ENCODE assay signal across 9 cellular contexts in genomic region chr21:36150192-36150711, GRCh38. TPM values are rescaled to one million over a fixed set of nuclear protein-coding genes. Genes with fewer than 3 reads are reported as not detected.
DNase-seq lines count a peak whose midpoint lies in the region; ATAC-seq, FAIRE-seq and TF ChIP-seq lines count a peak whose summit lies in the region.
"Had no signal": no experiment of that assay in that cellular context is flagged by ENCODE, and none has a peak within 500 bp of the region (broad histone marks: within the 10 kb centered on the region; RNA-seq: fewer than 3 reads in every experiment).

No MANE protein-coding gene starts in this region.

- H3K36me3 Mint-ChIP-seq in activated naive CD4-positive, alpha-beta T cell treated with anti-CD3 and anti-CD28 coated beads for 36 hours (ENCODE audit: low read depth), result peaks cover 3% of the 10 kb centered on the region
- H3K36me3 Mint-ChIP-seq in astrocyte (ENCODE audit: low read depth, unreplicated experiment) (peaks cover 4% of the 10 kb centered on the region), mesothelial cell of epicardium (no peaks in the 10 kb centered on the region)

- H3K4me1 ChIP-seq in Loucy (ENCODE audit: insufficient read depth, low read length, poor library complexity, severe bottlenecking), result peaks cover 14% of the 10 kb centered on the region
- H3K4me1 ChIP-seq in astrocyte (ENCODE audit: insufficient read depth, low read length), result peaks cover 10% of the 10 kb centered on the region

- no peaks in the 10 kb centered on the region for H4K20me1 ChIP-seq in Loucy (ENCODE audit: insufficient read depth, low read length, poor library complexity, severe bottlenecking)
- H4K20me1 ChIP-seq in astrocyte (ENCODE audit: insufficient read depth, low read length), result no peaks in the 10 kb centered on the region

- H3K9me3 ChIP-seq in Loucy (ENCODE audit: insufficient read depth, low read depth, low read length) (no peaks in the 10 kb centered on the region), astrocyte (ENCODE audit: insufficient read depth, low read depth, low read length) (no peaks in the 10 kb centered on the region)

- no peaks in the 10 kb centered on the region for H3K9me3 Mint-ChIP-seq in activated naive CD4-positive, alpha-beta T cell treated with anti-CD3 and anti-CD28 coated beads for 36 hours
- no peaks in the 10 kb centered on the region for H3K9me3 Mint-ChIP-seq in astrocyte (ENCODE audit: unreplicated experiment)
- H3K9me3 Mint-ChIP-seq in mesothelial cell of epicardium, result peaks cover 5% of the 10 kb centered on the region
- H3K9me3 Mint-ChIP-seq: activated T-cell treated with anti-CD3 and anti-CD28 coated beads, Interleukin-2, amount 50 U/mL, for 72 hours had no signal

- H3K4me1 Mint-ChIP-seq in activated naive CD4-positive, alpha-beta T cell treated with anti-CD3 and anti-CD28 coated beads for 36 hours (ENCODE audit: low read depth), result peaks cover 29% of the 10 kb centered on the region
- H3K4me1 Mint-ChIP-seq in astrocyte (ENCODE audit: low read depth, unreplicated experiment), result peaks cover 7% of the 10 kb centered on the region
- peaks cover 4% of the 10 kb centered on the region for H3K4me1 Mint-ChIP-seq in mesothelial cell of epicardium

- no peaks in the 10 kb centered on the region for H3K27me3 Mint-ChIP-seq in activated naive CD4-positive, alpha-beta T cell treated with anti-CD3 and anti-CD28 coated beads for 36 hours (ENCODE audit: low read depth)
- H3K27me3 Mint-ChIP-seq in astrocyte (ENCODE audit: low read depth, unreplicated experiment) (no peaks in the 10 kb centered on the region), mesothelial cell of epicardium (ENCODE audit: low read depth) (peaks cover 3% of the 10 kb centered on the region)

- H3F3A ChIP-seq in Loucy (ENCODE audit: low read depth), result no peaks in the 10 kb centered on the region

- H3K36me3 ChIP-seq in Loucy (ENCODE audit: insufficient read depth, low read length) (no peaks in the 10 kb centered on the region), astrocyte (ENCODE audit: insufficient read depth, low read length) (no peaks in the 10 kb centered on the region)

- H3K79me2 ChIP-seq in Loucy (ENCODE audit: insufficient read depth, low read length) (no peaks in the 10 kb centered on the region), astrocyte (ENCODE audit: insufficient read depth, low read length) (no peaks in the 10 kb centered on the region)

- H3K9ac ChIP-seq in Loucy (ENCODE audit: low read depth, low read length, poor library complexity, severe bottlenecking) (peak overlapping the region; percentile 62), astrocyte (ENCODE audit: low read length) (no peak overlapping the region)

- peak overlapping the region; percentile 59 for H3K27ac Mint-ChIP-seq in activated naive CD4-positive, alpha-beta T cell treated with anti-CD3 and anti-CD28 coated beads for 36 hours
- H3K27ac Mint-ChIP-seq in astrocyte (ENCODE audit: unreplicated experiment) (no peak overlapping the region), mesothelial cell of epicardium (peak overlapping the region; percentile 78)
- H3K27ac Mint-ChIP-seq: activated T-cell treated with anti-CD3 and anti-CD28 coated beads, Interleukin-2, amount 50 U/mL, for 72 hours had no signal

- H3K9me2 ChIP-seq in Loucy (replicated peaks; ENCODE audit: low read depth, low read length), result no peaks in the 10 kb centered on the region

- TF ChIP-seq CTCF in Loucy (conservative IDR thresholded peaks at IDR 0.05; ENCODE audit: low read length), result no peak
- TF ChIP-seq CTCF in astrocyte (IDR thresholded peaks at IDR 0.05; ENCODE audit: insufficient read depth, low read depth, low read length), result no peak
- no peak for TF ChIP-seq CTCF in mesothelial cell of epicardium (IDR thresholded peaks at IDR 0.05; ENCODE audit: unreplicated experiment)

- peak overlapping the region; percentile 39 for H3K4me3 ChIP-seq in Loucy (ENCODE audit: low read length, poor library complexity, severe bottlenecking)
- no peak overlapping the region for H3K4me3 ChIP-seq in astrocyte (ENCODE audit: insufficient read depth, low read depth, low read length)

- no peak for ATAC-seq in HG02571 (IDR thresholded peaks at IDR 0.05; ENCODE audit: unreplicated experiment)

- peak; percentile 58 for FAIRE-seq in astrocyte (lab: Jason Lieb, UNC)

- H3K27ac ChIP-seq in astrocyte (ENCODE audit: low read depth, low read length), result no peak overlapping the region

- intact Hi-C loops in activated naive CD4-positive, alpha-beta T cell treated with anti-CD3 and anti-CD28 coated beads for 36 hours (cut with micrococcal nuclease), result loop anchor here (5.0 kb wide), 1 partner anchor 437 kb away; no protein-coding TSS in a partner anchor

- CTCF ChIA-PET in activated naive CD4-positive, alpha-beta T cell treated with anti-CD3 and anti-CD28 coated beads for 36 hours (lab: Charles Lee), result interaction anchor here (0.6 to 6.5 kb wide), 10 partner anchors 10 to 267 kb away, joined by 3 to 59 read pairs (median 3); no protein-coding TSS in a partner anchor

- H3K4me3 Mint-ChIP-seq in activated naive CD4-positive, alpha-beta T cell treated with anti-CD3 and anti-CD28 coated beads for 36 hours, result no peak overlapping the region
- H3K4me3 Mint-ChIP-seq in astrocyte (ENCODE audit: unreplicated experiment), result no peak overlapping the region
- H3K4me3 Mint-ChIP-seq in mesothelial cell of epicardium, result no peak overlapping the region
- H3K4me3 Mint-ChIP-seq: activated T-cell treated with anti-CD3 and anti-CD28 coated beads, Interleukin-2, amount 50 U/mL, for 72 hours had no signal

- H3K27me3 ChIP-seq in Loucy (ENCODE audit: insufficient read depth, low read length, poor library complexity, severe bottlenecking) (no peaks in the 10 kb centered on the region), astrocyte (ENCODE audit: insufficient read depth, low read length) (no peaks in the 10 kb centered on the region)

- H3K4me2 ChIP-seq in Loucy (ENCODE audit: low read depth, low read length, poor library complexity, severe bottlenecking), result peak overlapping the region; percentile 74
- H3K4me2 ChIP-seq in astrocyte (ENCODE audit: low read length), result peak overlapping the region; percentile 47

- peak; percentile 17 for DNase-seq in activated naive CD4-positive, alpha-beta T cell treated with anti-CD3 and anti-CD28 coated beads for 36 hours
- DNase-seq in activated naive CD4-positive, alpha-beta T cell treated with anti-CD3 and anti-CD28 coated beads, Interleukin-2, amount 50 U/mL, for 16 hours, result no peak
- DNase-seq in astrocyte (ENCODE audit: low read depth) (peak; percentile 71), mesothelial cell of epicardium (ENCODE audit: low spot score in 2 of 2, unreplicated experiment in 2 of 2) (no peak), SW480 (ENCODE audit: low spot score) (no peak)
- DNase-seq in stimulated activated naive CD4-positive, alpha-beta T cell treated with Interleukin-2 at 50 U/mL for 16 hours (lab: John Stamatoyannopoulos, UW), result no peak
- DNase-seq: activated T-cell treated with anti-CD3 and anti-CD28 coated beads, Interleukin-2, amount 50 U/mL, for 72 hours had no signal

- H2AFZ ChIP-seq in Loucy (ENCODE audit: low read length) (peak overlapping the region; percentile 93), astrocyte (ENCODE audit: low read depth, low read length) (peak overlapping the region; percentile 58)

RNA-seq across cellular contexts. Expression of gene DOP1B, which starts 6.4 kb away (rescaled TPM):
- total RNA-seq in activated naive CD4-positive, alpha-beta T cell treated with anti-CD3 and anti-CD28 coated beads for 36 hours, result 10 to 100 TPM; 16.4 to 19.6 TPM
- total RNA-seq in astrocyte (22.2 and 26.1 TPM in 2 replicates), mesothelial cell of epicardium (12.3 to 14.8 TPM (median 13.0 TPM) in 3 replicates)

RNA-seq across cellular contexts. Expression of gene CBR3, which starts 15.4 kb away (rescaled TPM):
- total RNA-seq in activated naive CD4-positive, alpha-beta T cell treated with anti-CD3 and anti-CD28 coated beads for 36 hours, result 10 to 100 TPM; 13.3 to 13.7 TPM
- total RNA-seq in astrocyte, result 2.3 and 2.8 TPM in 2 replicates
- total RNA-seq in mesothelial cell of epicardium, result 0.31 TPM in 1 of 3 replicates, not detected in the others

Comparison
In these comparisons a context has a peak if more than half of its experiments do, and no peak if none do; other contexts are left out.
1. DNase-seq: peak in activated naive CD4-positive, alpha-beta T cell treated with anti-CD3 and anti-CD28 coated beads for 36 hours (single experiment) and astrocyte (single experiment); none in activated naive CD4-positive, alpha-beta T cell treated with anti-CD3 and anti-CD28 coated beads, Interleukin-2, amount 50 U/mL, for 16 hours (single experiment), mesothelial cell of epicardium (0 of 2), stimulated activated naive CD4-positive, alpha-beta T cell treated with Interleukin-2 at 50 U/mL for 16 hours (single experiment) and SW480 (single experiment).